8 cellular contexts compared by ENCODE assay signal in the genomic region with DNA sequence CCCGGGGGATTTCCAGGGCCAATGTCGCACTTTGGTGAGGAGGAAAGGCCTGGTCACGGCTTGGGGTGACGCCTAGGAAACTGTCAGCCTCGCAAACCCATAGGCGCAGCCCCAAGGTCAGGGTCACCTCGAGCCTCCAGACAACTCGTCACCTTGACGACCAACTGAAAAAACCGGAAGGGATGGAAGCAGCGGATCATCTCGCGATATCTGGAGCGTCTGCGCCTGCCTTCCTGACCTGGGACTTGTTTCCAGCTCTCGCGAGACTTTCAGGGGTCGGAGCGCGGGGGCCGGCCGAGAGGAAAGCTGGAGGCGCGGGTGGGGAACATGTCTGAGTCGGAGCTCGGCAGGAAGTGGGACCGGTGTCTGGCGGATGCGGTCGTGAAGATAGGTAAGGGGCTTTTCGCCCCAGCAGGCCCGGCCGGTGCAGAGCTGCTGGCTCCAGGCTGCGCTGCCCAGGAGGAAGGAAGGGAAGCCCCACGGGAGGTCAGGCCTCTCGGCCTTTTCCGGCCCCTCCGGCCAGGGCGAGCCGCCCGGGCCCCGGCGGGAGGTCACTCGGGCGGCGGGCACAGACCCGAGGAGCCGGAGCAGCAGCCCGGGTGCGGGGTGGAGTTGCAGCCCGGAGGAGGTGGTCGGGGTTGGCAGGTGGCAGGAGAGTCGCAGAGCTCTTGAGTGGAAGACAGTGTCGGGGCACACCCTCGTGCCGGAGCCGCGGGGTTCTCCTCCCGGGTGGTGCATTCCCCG. TPM values are rescaled to one million over a fixed set of nuclear protein-coding genes. Genes with fewer than 3 reads are reported as not detected.
DNase-seq lines count a peak whose midpoint lies in the region; ATAC-seq and TF ChIP-seq lines count a peak whose summit lies in the region.

No MANE protein-coding gene starts in this region.

- H3K27ac ChIP-seq in vagina: peak overlapping the region; percentile 96

- no peak for TF ChIP-seq CTCF in astrocyte of the cerebellum (IDR thresholded peaks at IDR 0.05; ENCODE audit: low read depth, low read length, missing control alignments)
- TF ChIP-seq CTCF in vagina (IDR thresholded peaks at IDR 0.05): no peak

- H3K27me3 ChIP-seq in vagina: no peaks in the 10 kb centered on the region

- in situ Hi-C loops in astrocyte of the cerebellum (cut with HindIII; ENCODE audit: low sequenced_read_pairs): no loop called here

- intact Hi-C loops in vagina (cut with DNase I): loop anchor here (5.0 kb wide), 2 partner anchors 35 to 45 kb away; partner anchors contain the start of gene NBL1

- no peaks in the 10 kb centered on the region for H3K9me3 ChIP-seq in vagina

- DNase-seq in NCI-H2029 (lab: John Stamatoyannopoulos, UW) (peak; percentile 95), T-helper 9 cell (peak; percentile 96), astrocyte of the cerebellum (ENCODE audit: low read depth) (peak; percentile 92), hepatic stellate cell (ENCODE audit: low spot score) (peak; percentile 94), putamen (ENCODE audit: low spot score) (peak; percentile 95), vagina (ENCODE audit: extremely low spot score in 2 of 2) (peak; percentile 97 to 98)

- TF ChIP-seq POLR2A in vagina (IDR thresholded peaks at IDR 0.05): peak in 1 of 2 donors; percentile 71

- no peaks in the 10 kb centered on the region for H3K36me3 ChIP-seq in vagina

- ATAC-seq in GM18508 (IDR thresholded peaks at IDR 0.05; ENCODE audit: insufficient read depth, unreplicated experiment) (peak; percentile 68), HG02981 (IDR thresholded peaks at IDR 0.05; ENCODE audit: unreplicated experiment) (peak; percentile 84)

- peaks cover 50% of the 10 kb centered on the region for H3K4me1 ChIP-seq in vagina

- H3K4me3 ChIP-seq in astrocyte of the cerebellum (ENCODE audit: low read depth, low read length): peak overlapping the region; percentile 67
- H3K4me3 ChIP-seq in vagina: peak overlapping the region; percentile 95 to 99

RNA-seq across cellular contexts. Expression of gene NBL1, which starts 47.2 kb away (rescaled TPM):
- total RNA-seq in vagina: 148 TPM

Comparison
In these comparisons a context has a peak if more than half of its experiments do, and no peak if none do; other contexts are left out.
1. Peak in every context shown above with its lines: DNase-seq, ATAC-seq, H3K4me3 ChIP-seq and H3K27ac ChIP-seq.